8 cellular contexts compared by ENCODE assay signal in the genomic region with DNA sequence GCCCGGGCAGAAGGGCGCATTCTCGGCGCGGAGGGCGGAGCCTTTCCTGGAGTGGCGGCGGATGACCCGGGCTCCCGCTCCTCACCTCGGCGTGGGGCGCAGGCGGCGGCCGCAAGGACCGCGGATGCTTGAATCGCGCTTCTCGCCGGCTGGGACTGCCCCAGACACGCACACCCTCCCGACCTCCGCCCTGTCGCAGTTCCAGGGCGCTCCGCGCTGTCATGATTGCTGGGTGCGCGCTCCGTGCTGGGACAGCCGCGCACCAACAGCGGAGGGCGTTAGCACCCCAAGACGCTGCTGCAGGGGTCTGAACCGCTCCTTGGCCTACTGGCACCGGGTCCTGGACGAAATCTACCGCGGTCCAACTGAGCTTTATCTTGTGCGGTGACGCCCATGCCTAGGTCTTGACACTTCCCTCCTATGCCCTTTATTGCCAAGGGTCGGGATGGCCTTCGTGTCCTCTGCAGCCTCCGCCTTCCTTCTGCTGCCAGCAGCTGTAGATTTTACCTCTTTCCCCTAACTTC. TPM values are rescaled to one million over a fixed set of nuclear protein-coding genes. Genes with fewer than 3 reads are reported as not detected.
DNase-seq lines count a peak whose midpoint lies in the region; ATAC-seq, FAIRE-seq and TF ChIP-seq lines count a peak whose summit lies in the region.

No MANE protein-coding gene starts in this region.

- H3K9ac ChIP-seq in liver (ENCODE audit: low read depth in 1 of 2, low read length in 2 of 2) (no peak overlapping the region), HepG2 (ENCODE audit: insufficient read depth, low read depth, low read length) (no peak overlapping the region)

- peaks cover 31% of the 10 kb centered on the region for H3K27me3 Mint-ChIP-seq in stimulated activated naive CD8-positive, alpha-beta T cell treated with anti-CD3 and anti-CD28 coated beads, Interleukin-15, Interleukin-2, amounts not matched to agents 100 ng/mL and 50 ng/mL, for 24 hours

- no peak for TF ChIP-seq CTCF in liver (IDR thresholded peaks at IDR 0.05; ENCODE audit: low read depth, low read length, missing input control)
- TF ChIP-seq CTCF in HepG2 (CRISPR knock-in tag; IDR thresholded peaks at IDR 0.05): no peak
- no peak for TF ChIP-seq CTCF in breast epithelium (IDR thresholded peaks at IDR 0.05)

- H3K4me1 Mint-ChIP-seq in stimulated activated naive CD8-positive, alpha-beta T cell treated with anti-CD3 and anti-CD28 coated beads, Interleukin-15, Interleukin-2, amounts not matched to agents 100 ng/mL and 50 ng/mL, for 24 hours (ENCODE audit: low read depth): peaks cover 19% of the 10 kb centered on the region

- no peak overlapping the region for H2AFZ ChIP-seq in HepG2 (ENCODE audit: low read length)

- no peak overlapping the region for H3K4me2 ChIP-seq in HepG2 (ENCODE audit: low read depth, low read length)

- no peak for TF ChIP-seq RAD21 in liver (IDR thresholded peaks at IDR 0.05)
- no peak for TF ChIP-seq RAD21 in HepG2 (CRISPR knock-in tag; IDR thresholded peaks at IDR 0.05)

- WGBS in liver: 5% methylated on average over 47 of the region's 47 CpGs
- 96% methylated on average over 35 of the region's 47 CpGs for WGBS in HepG2 (ENCODE audit: low lambda C conversion rate)

- in situ Hi-C loops in HepG2 (cut with HindIII; ENCODE audit: extremely low pct_ligation_motif_present, low pct_unique_long_range_greater_than_20kb): no loop called here

- peak overlapping the region in 2 of 3 donors; percentile 49 to 58 for H3K4me3 ChIP-seq in liver (ENCODE audit: low read depth in 1 of 3, low read length in 3 of 3)
- no peak overlapping the region for H3K4me3 ChIP-seq in HepG2 (replicated peaks in 1 of 3; ENCODE audit: insufficient read depth in 1 of 3, low read depth in 2 of 3, low read length in 3 of 3)
- peak overlapping the region; percentile 52 to 66 (median 55) for H3K4me3 ChIP-seq in breast epithelium

- CTCF ChIA-PET in HepG2 (lab: Yijun Ruan, JAX; ENCODE audit: low intra/inter-chr PET ratio, low total read pairs): no interaction called here

- FAIRE-seq in HepG2 (lab: Jason Lieb, UNC): no peak

- H3K36me3 Mint-ChIP-seq in stimulated activated naive CD8-positive, alpha-beta T cell treated with anti-CD3 and anti-CD28 coated beads, Interleukin-15, Interleukin-2, amounts not matched to agents 100 ng/mL and 50 ng/mL, for 24 hours (ENCODE audit: low read depth): peaks cover 4% of the 10 kb centered on the region

- H4K20me1 ChIP-seq in HepG2 (ENCODE audit: insufficient read depth, low read length): no peaks in the 10 kb centered on the region

- POLR2A ChIA-PET in HepG2 (lab: Yijun Ruan, JAX): no interaction called here

- intact Hi-C loops in HepG2 (cut with micrococcal nuclease; ENCODE audit: unreplicated experiment): no loop called here
- intact Hi-C loops in breast epithelium (cut with DNase I; ENCODE audit: low total_unique reads): no loop called here
- intact Hi-C loops in left colon (cut with DNase I, micrococcal nuclease): no loop called here

- no peak overlapping the region for H3K27ac Mint-ChIP-seq in stimulated activated naive CD8-positive, alpha-beta T cell treated with anti-CD3 and anti-CD28 coated beads, Interleukin-15, Interleukin-2, amounts not matched to agents 100 ng/mL and 50 ng/mL, for 24 hours

- DNase-seq in HepG2 (ENCODE audit: low spot score): no peak
- DNase-seq in breast epithelium (ENCODE audit: low spot score in 2 of 2): no peak
- peak in 1 of 2 donors; percentile 31 for DNase-seq in left colon
- DNase-seq in dedifferentiated amniotic fluid mesenchymal stem cell (ENCODE audit: extremely low spot score): no peak

- peaks cover 0 to 3% (median 1%) of the 10 kb centered on the region in 4 donors for H3K27me3 ChIP-seq in liver (ENCODE audit: control insufficient read depth in 4 of 4, insufficient read depth in 4 of 4, low read length in 3 of 4)
- H3K27me3 ChIP-seq in HepG2 (ENCODE audit: control insufficient read depth in 1 of 2, insufficient read depth in 2 of 2, low read length in 2 of 2): no peaks in the 10 kb centered on the region
- no peaks in the 10 kb centered on the region for H3K27me3 ChIP-seq in breast epithelium

- H3K27ac ChIP-seq in liver (ENCODE audit: low read depth in 1 of 2, low read length in 2 of 2): no peak overlapping the region
- H3K27ac ChIP-seq in HepG2 (ENCODE audit: extremely low read length, insufficient read depth, low read length): no peak overlapping the region
- peak overlapping the region in 1 of 2 donors; percentile 20 for H3K27ac ChIP-seq in breast epithelium

- no peak for TF ChIP-seq EP300 in HepG2 (IDR thresholded peaks at IDR 0.05; ENCODE audit: low read depth in 2 of 2, low read length in 2 of 2)
- no peak for TF ChIP-seq EP300 in HepG2 (CRISPR knock-in tag; IDR thresholded peaks at IDR 0.05; ENCODE audit: borderline replicate concordance)

- H3K36me3 ChIP-seq in liver (ENCODE audit: control insufficient read depth in 4 of 4, insufficient read depth in 3 of 4, low read depth in 1 of 4, low read length in 3 of 4) (no peaks in the 10 kb centered on the region), HepG2 (replicated peaks in 1 of 2; ENCODE audit: control insufficient read depth in 1 of 2, insufficient read depth in 2 of 2, low read length in 2 of 2) (no peaks in the 10 kb centered on the region), breast epithelium (no peaks in the 10 kb centered on the region)

- H3K79me2 ChIP-seq in HepG2 (ENCODE audit: insufficient read depth, low read length): no peaks in the 10 kb centered on the region

- H3K4me3 Mint-ChIP-seq in stimulated activated naive CD8-positive, alpha-beta T cell treated with anti-CD3 and anti-CD28 coated beads, Interleukin-15, Interleukin-2, amounts not matched to agents 100 ng/mL and 50 ng/mL, for 24 hours: peak overlapping the region; percentile 37

- TF ChIP-seq POLR2A in HepG2 (IDR thresholded peaks at IDR 0.05; ENCODE audit: insufficient read depth in 1 of 2, low read depth in 2 of 2, low read length in 2 of 2) (no peak), breast epithelium (IDR thresholded peaks at IDR 0.05) (no peak)

- H3K9me3 ChIP-seq in liver (ENCODE audit: control insufficient read depth in 4 of 4, low read length in 3 of 4) (no peaks in the 10 kb centered on the region), HepG2 (ENCODE audit: low read length) (no peaks in the 10 kb centered on the region), breast epithelium (no peaks in the 10 kb centered on the region)

- BruUV-seq in HepG2 (replicated peaks; lab: Mats Ljungman, UMichigan): no TSS peak

- H3K9me3 Mint-ChIP-seq in stimulated activated naive CD8-positive, alpha-beta T cell treated with anti-CD3 and anti-CD28 coated beads, Interleukin-15, Interleukin-2, amounts not matched to agents 100 ng/mL and 50 ng/mL, for 24 hours: peaks cover 2% of the 10 kb centered on the region

- ATAC-seq in HepG2 (no peak), HG03439 (IDR thresholded peaks at IDR 0.05; ENCODE audit: unreplicated experiment) (peak; percentile 69), left colon (peak; percentile 78), GM18858 (IDR thresholded peaks at IDR 0.05; ENCODE audit: unreplicated experiment) (no peak)

- H3K4me1 ChIP-seq in liver (ENCODE audit: control insufficient read depth in 4 of 4, insufficient read depth in 4 of 4, low read length in 3 of 4) (peaks cover 0 to 6% (median 5%) of the 10 kb centered on the region in 4 donors), HepG2 (ENCODE audit: insufficient read depth, low read length) (no peaks in the 10 kb centered on the region), breast epithelium (no peaks in the 10 kb centered on the region)

TF ChIP-seq in HepG2, 621 proteins besides CTCF, POLR2A, EP300 and RAD21 (continues in another document):
- no peak for TF ChIP-seq KAT8 (CRISPR knock-in tag; IDR thresholded peaks at IDR 0.05)
- TF ChIP-seq, protein P1, sequence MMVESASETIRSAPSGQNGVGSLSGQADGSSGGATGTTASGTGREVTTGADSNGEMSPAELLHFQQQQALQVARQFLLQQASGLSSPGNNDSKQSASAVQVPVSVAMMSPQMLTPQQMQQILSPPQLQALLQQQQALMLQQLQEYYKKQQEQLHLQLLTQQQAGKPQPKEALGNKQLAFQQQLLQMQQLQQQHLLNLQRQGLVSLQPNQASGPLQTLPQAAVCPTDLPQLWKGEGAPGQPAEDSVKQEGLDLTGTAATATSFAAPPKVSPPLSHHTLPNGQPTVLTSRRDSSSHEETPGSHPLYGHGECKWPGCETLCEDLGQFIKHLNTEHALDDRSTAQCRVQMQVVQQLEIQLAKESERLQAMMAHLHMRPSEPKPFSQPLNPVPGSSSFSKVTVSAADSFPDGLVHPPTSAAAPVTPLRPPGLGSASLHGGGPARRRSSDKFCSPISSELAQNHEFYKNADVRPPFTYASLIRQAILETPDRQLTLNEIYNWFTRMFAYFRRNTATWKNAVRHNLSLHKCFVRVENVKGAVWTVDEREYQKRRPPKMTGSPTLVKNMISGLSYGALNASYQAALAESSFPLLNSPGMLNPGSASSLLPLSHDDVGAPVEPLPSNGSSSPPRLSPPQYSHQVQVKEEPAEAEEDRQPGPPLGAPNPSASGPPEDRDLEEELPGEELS (CRISPR knock-in tag; IDR thresholded peaks at IDR 0.05): no peak

RNA-seq across cellular contexts. Expression of a gene that starts 43.3 kb away (rescaled TPM):
- total RNA-seq in liver: 1 to 10 TPM in 1 of 2 donors, under 1 TPM in 1; 0.84 to 2.2 TPM
- polyA plus RNA-seq in liver: under 1 TPM; 0.46 to 0.71 TPM
- 1.5 and 1.9 TPM in 2 replicates for total RNA-seq in HepG2 (2016; rRNA removed; fragmentation: Illumina TruSeq; extraction: Trizol)
- total RNA-seq in HepG2 (2016; cell fraction: cytosol; rRNA removed; fragmentation: Illumina TruSeq; extraction: Trizol; ENCODE audit: low read depth): 0.62 and 0.71 TPM in 2 replicates
- total RNA-seq in HepG2 (2016; cell fraction: insoluble cytoplasmic fraction; rRNA removed; fragmentation: Illumina TruSeq; extraction: Trizol): 2.0 and 2.1 TPM in 2 replicates
- total RNA-seq in HepG2 (2016; cell fraction: membrane; rRNA removed; fragmentation: Illumina TruSeq; extraction: Trizol): 0.96 and 1.2 TPM in 2 replicates
- 3.3 and 4.1 TPM in 2 replicates for total RNA-seq in HepG2 (2016; cell fraction: nucleus; rRNA removed; fragmentation: Illumina TruSeq; extraction: Trizol)
- 0.68 and 0.86 TPM in 2 replicates for polyA plus RNA-seq in HepG2 (2011; rRNA removed)
- polyA plus RNA-seq in HepG2 (2011; cell fraction: cytosol; rRNA removed): 0.32 and 0.36 TPM in 2 replicates
- polyA plus RNA-seq in HepG2 (2011; cell fraction: nucleus; rRNA removed): 0.50 and 0.69 TPM in 2 replicates
- polyA plus RNA-seq in HepG2 (2012): 0.43 and 0.71 TPM in 2 replicates
- polyA plus RNA-seq in HepG2 (2016; cell fraction: cytosol; fragmentation: Illumina TruSeq; extraction: Trizol; ENCODE audit: low read depth): 0.35 and 0.50 TPM in 2 replicates
- polyA plus RNA-seq in HepG2 (2016; cell fraction: insoluble cytoplasmic fraction; fragmentation: Illumina TruSeq; extraction: Trizol; ENCODE audit: low read depth): 1.5 and 1.9 TPM in 2 replicates
- 0.60 and 0.72 TPM in 2 replicates for polyA plus RNA-seq in HepG2 (2016; cell fraction: membrane; fragmentation: Illumina TruSeq; extraction: Trizol; ENCODE audit: low read depth)
- polyA plus RNA-seq in HepG2 (2016; cell fraction: nucleus; fragmentation: Illumina TruSeq; extraction: Trizol; ENCODE audit: insufficient read depth, low read depth): 2.0 and 2.4 TPM in 2 replicates
- polyA minus RNA-seq in HepG2 (2011; rRNA and poly(A)+ RNA removed; ENCODE audit: low replicate concordance): 0.76 and 3.2 TPM in 2 replicates
- polyA minus RNA-seq in HepG2 (2011; cell fraction: cytosol; rRNA and poly(A)+ RNA removed): 0.40 and 0.53 TPM in 2 replicates
- 3.7 and 5.0 TPM in 2 replicates for polyA minus RNA-seq in HepG2 (2011; cell fraction: nucleus; rRNA and poly(A)+ RNA removed)
- total RNA-seq in breast epithelium: 1 to 10 TPM; 3.5 to 10.0 (median 4.3) TPM
- 1 to 10 TPM; 2.0 to 3.0 TPM for total RNA-seq in left colon

Comparison
In these comparisons a context has a peak if more than half of its experiments do, and no peak if none do; other contexts are left out.
1. H3K4me3 ChIP-seq: peak in liver (2 of 3) and breast epithelium (3 of 3); none in HepG2 (0 of 3).
2. ATAC-seq: peak in HG03439 (single experiment) and left colon (single experiment); none in HepG2 (single experiment) and GM18858 (single experiment).